ENCODE assay signal across 24 cellular contexts in the genomic region with DNA sequence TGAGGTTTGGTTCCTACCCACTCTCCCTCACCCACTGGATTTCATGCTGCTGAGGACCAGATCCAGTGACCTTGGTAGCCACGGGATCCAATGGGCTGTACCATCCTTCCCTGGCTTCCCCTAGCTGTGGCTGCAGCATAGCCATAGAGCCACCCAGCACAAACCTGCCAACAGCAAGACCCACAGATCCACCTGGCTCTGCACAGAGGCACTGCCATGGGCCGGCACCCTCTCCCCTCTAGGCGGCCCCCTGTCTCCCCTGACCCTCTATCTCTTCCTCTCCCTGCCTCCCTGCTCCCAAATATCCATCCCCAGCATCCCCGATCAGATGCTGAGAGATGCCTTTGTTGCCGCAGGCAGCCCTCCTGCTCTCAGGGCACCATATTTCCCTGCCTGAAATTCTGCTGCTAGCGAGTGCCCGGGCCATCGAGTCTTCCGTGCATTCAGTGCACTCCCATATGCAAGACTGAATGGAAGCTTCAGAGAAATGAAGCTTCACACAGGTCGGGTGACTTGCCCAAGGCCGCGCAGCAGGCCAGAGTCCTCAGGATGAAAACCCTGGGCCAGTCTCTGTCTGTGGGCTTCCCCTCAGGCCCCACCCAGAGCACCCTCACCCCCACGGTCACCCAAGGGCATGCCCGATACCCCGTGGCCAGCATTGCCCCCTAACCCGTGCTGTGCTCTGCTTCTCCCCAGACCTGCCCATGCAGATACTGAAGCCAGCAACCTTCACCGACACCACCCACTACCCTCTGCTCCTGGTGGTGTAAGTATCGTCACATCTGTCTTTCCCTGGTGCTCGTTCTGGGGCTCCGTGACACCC.
"Had no signal": no experiment of that assay in that cellular context is flagged by ENCODE, and none has a peak within 500 bp of the region (broad histone marks: within the 10 kb centered on the region; RNA-seq: fewer than 3 reads in every experiment).

No MANE protein-coding gene starts in this region.

- H3K4me3 ChIP-seq: colonic mucosa, heart left ventricle, left ventricle myocardium inferior, lung, mucosa of descending colon, pancreas, prostate gland, smooth muscle cell, stomach, thyroid gland had no signal

- H3K4me2 ChIP-seq: smooth muscle cell had no signal

- ATAC-seq: activated naive CD4-positive, alpha-beta T cell treated with anti-CD3 and anti-CD28 coated beads, Interleukin-2, amount 50 U/mL, for 72 hours; activated T-cell treated with anti-CD3 and anti-CD28 coated beads, Interleukin-2, amount 50 U/mL, for 72 hours; mucosa of descending colon; natural killer cell treated with Interleukin-12 subunit alpha and Interleukin-12 subunit beta and Interleukin-15 and Interleukin-18, amount 100 ng/mL, for 72 hours; pancreas; stimulated activated naive B cell treated with anti-CD40 and anti-IgM and Interleukin-4, amounts not matched to agents 10 μg/mL and 1 μg/mL and 100 μg/mL, for 72 hours; WTC11 had no signal

- H3K9me3 ChIP-seq: colonic mucosa, heart left ventricle, left ventricle myocardium inferior, mucosa of descending colon, neutrophil, pancreas, prostate gland, stomach, thyroid gland had no signal

- H3K36me3 ChIP-seq: colonic mucosa, heart left ventricle, left ventricle myocardium inferior, neutrophil, pancreas, prostate gland, stomach, thyroid gland had no signal

- H3K27me3 ChIP-seq: colonic mucosa, pancreas, thyroid gland had no signal

- H3K4me1 ChIP-seq: colonic mucosa, heart left ventricle, left ventricle myocardium inferior, pancreas, prostate gland, thyroid gland had no signal

- DNase-seq: activated CD4-positive, alpha-beta memory T cell treated with anti-CD3 and anti-CD28 coated beads, Interleukin-2, amount 10 ng/mL, durations not matched to agents 7 days and 5 days; activated CD4-positive, alpha-beta T cell treated with anti-CD3 and anti-CD28 coated beads for 1 hour; activated CD4-positive, alpha-beta T cell treated with anti-CD3 and anti-CD28 coated beads, Interleukin-2, amount 10 ng/mL, durations not matched to agents 7 days and 5 days; activated naive CD4-positive, alpha-beta T cell; activated T-cell treated with anti-CD3 and anti-CD28 coated beads, Interleukin-2, amount 50 U/mL, for 72 hours; colonic mucosa; effector CD8-positive, alpha-beta T cell; heart left ventricle; left ventricle myocardium inferior; mucosa of descending colon; stimulated activated CD4-positive, alpha-beta T cell treated with anti-CD3 and anti-CD28 coated beads, Interleukin-15, amount 100 ng/mL, for 24 hours; stimulated activated CD4-positive, alpha-beta T cell treated with anti-CD3 and anti-CD28 coated beads, Interleukin-2, amount 100 ng/mL, for 24 hours; stimulated activated naive B cell treated with anti-CD40 and anti-IgM and Interleukin-4, amounts not matched to agents 10 μg/mL and 1 μg/mL and 100 μg/mL, for 72 hours; stomach; T-helper 2 cell; thyroid gland had no signal

- FAIRE-seq: pancreas had no signal

- H3K27ac ChIP-seq: colonic mucosa, heart left ventricle, left ventricle myocardium inferior, neutrophil, pancreas, prostate gland, stomach, thyroid gland had no signal
